Comparison of ENCODE assay signal across 11 cellular contexts in genomic region chr13:95643009-95643408, GRCh38. TPM values are rescaled to one million over a fixed set of nuclear protein-coding genes. Genes with fewer than 3 reads are reported as not detected.
A peak's percentile ranks its signal among the peaks of the same experiment; 100 is the strongest.
DNase-seq lines count a peak whose midpoint lies in the region; ATAC-seq, FAIRE-seq and TF ChIP-seq lines count a peak whose summit lies in the region.
"Had no signal": no experiment of that assay in that cellular context is flagged by ENCODE, and none has a peak within 500 bp of the region (broad histone marks: within the 10 kb centered on the region; RNA-seq: fewer than 3 reads in every experiment).

No MANE protein-coding gene starts in this region.

- H3K9me3 ChIP-seq in adipocyte (ENCODE audit: control insufficient read depth, low read length): no peaks in the 10 kb centered on the region

- ATAC-seq in HG02981 (IDR thresholded peaks at IDR 0.05; ENCODE audit: unreplicated experiment): no peak

- DNase-seq in adipocyte (ENCODE audit: low read depth): peak; percentile 34
- peak; percentile 24 for DNase-seq in glutamatergic neuron
- DNase-seq in retina: peak; percentile 19
- DNase-seq in NCI-H526 (lab: John Stamatoyannopoulos, UW): no peak
- DNase-seq in SHP77 treated with DMSO at 0.1 percent for 48 hours (lab: John Stamatoyannopoulos, UW): no peak
- no peak for DNase-seq in ecto neural progenitor cell (ENCODE audit: low spot score)
- DNase-seq: activated CD4-positive, alpha-beta T cell treated with anti-CD3 and anti-CD28 coated beads for 4 hours; NCI-H2029 treated with DMSO at 0.1 percent for 48 hours had no signal

- H3K27ac Mint-ChIP-seq in glutamatergic neuron (ENCODE audit: unreplicated experiment): no peak overlapping the region

- H3K4me1 Mint-ChIP-seq in glutamatergic neuron (ENCODE audit: low read depth, unreplicated experiment): peaks cover 12% of the 10 kb centered on the region

- H3K27me3 Mint-ChIP-seq in glutamatergic neuron (ENCODE audit: unreplicated experiment): peaks cover 9% of the 10 kb centered on the region

- H3K4me1 ChIP-seq in adipocyte (ENCODE audit: control insufficient read depth, insufficient read depth, low read length): peaks cover 18% of the 10 kb centered on the region

- H3K27me3 ChIP-seq in adipocyte (replicated peaks; ENCODE audit: control insufficient read depth, insufficient read depth, low read length): no peaks in the 10 kb centered on the region

- FAIRE-seq in G401.6 (lab: Jason Lieb, UNC): peak; percentile 23
- FAIRE-seq: frontal cortex had no signal

- H3K9ac ChIP-seq in adipocyte (ENCODE audit: low read length): peak overlapping the region; percentile 83

- TF ChIP-seq CTCF in glutamatergic neuron (IDR thresholded peaks at IDR 0.05; ENCODE audit: partially characterized antibody, unreplicated experiment): no peak

- H3K36me3 ChIP-seq in adipocyte (ENCODE audit: control insufficient read depth, insufficient read depth, low read length, severe bottlenecking): peaks cover 5% of the 10 kb centered on the region

- H3K4me3 Mint-ChIP-seq in glutamatergic neuron (ENCODE audit: unreplicated experiment): peak overlapping the region; percentile 88

- H3K4me3 ChIP-seq in adipocyte (ENCODE audit: low read length): peak overlapping the region; percentile 82

- H3K36me3 Mint-ChIP-seq in glutamatergic neuron (ENCODE audit: unreplicated experiment): no peaks in the 10 kb centered on the region

- peaks cover 2% of the 10 kb centered on the region for H3K9me3 Mint-ChIP-seq in glutamatergic neuron (ENCODE audit: unreplicated experiment)

RNA-seq across cellular contexts. Expression of gene DZIP1, which starts 1.5 kb away (rescaled TPM):
- total RNA-seq in glutamatergic neuron (ENCODE audit: unreplicated experiment): 18.1 TPM

RNA-seq across cellular contexts. Expression of gene DNAJC3, which starts 33.9 kb away (rescaled TPM):
- 9.5 TPM for total RNA-seq in glutamatergic neuron (ENCODE audit: unreplicated experiment)

Comparison
In these comparisons a context has a peak if more than half of its experiments do, and no peak if none do; other contexts are left out.
1. DNase-seq: peak in adipocyte (single experiment), glutamatergic neuron (single experiment) and retina (single experiment); none in NCI-H526 (0 of 2), SHP77 treated with DMSO at 0.1 percent for 48 hours (single experiment) and ecto neural progenitor cell (single experiment).